22 cellular contexts compared by ENCODE assay signal in genomic region chr17:15382866-15383265, GRCh38. TPM values are rescaled to one million over a fixed set of nuclear protein-coding genes. Genes with fewer than 3 reads are reported as not detected.
DNase-seq lines count a peak whose midpoint lies in the region; ATAC-seq, FAIRE-seq and TF ChIP-seq lines count a peak whose summit lies in the region.
"Had no signal": no experiment of that assay in that cellular context is flagged by ENCODE, and none has a peak within 500 bp of the region (broad histone marks: within the 10 kb centered on the region; RNA-seq: fewer than 3 reads in every experiment).

No MANE protein-coding gene starts in this region.

- DNase-seq in A549 (ENCODE audit: low read depth in 1 of 2, low spot score in 1 of 2) (no peak), HEK293T (ENCODE audit: extremely low spot score) (no peak), left colon (no peak), small intestine (peak; percentile 95), NCI-H2227 treated with DMSO at 0.1 percent for 48 hours (lab: John Stamatoyannopoulos, UW) (no peak), NCI-H345 treated with DMSO at 0.1 percent for 48 hours (lab: John Stamatoyannopoulos, UW; ENCODE audit: unreplicated experiment) (no peak), chondrocyte (ENCODE audit: low spot score) (no peak)
- DNase-seq: Caco-2; CD4-positive, CD25-positive, alpha-beta regulatory T cell; CD8-positive, alpha-beta T cell; DMS 273 treated with DMSO at 0.1 percent for 48 hours; DND-41; GOT3 had no signal

- intact Hi-C loops in left colon (cut with DNase I, micrococcal nuclease) = no loop called here

- no peaks in the 10 kb centered on the region for H3K27me3 Mint-ChIP-seq in chondrocyte (ENCODE audit: low read depth)

- WGBS in A549 (ENCODE audit: missing lambda C conversion rate) = 84% methylated on average over 1 of the region's 1 CpG
- WGBS in small intestine, 3 donors = 11 to 50% (median 38%) methylated on average over 1 of the region's 1 CpG

- no peak for TF ChIP-seq RAD21 in A549 (conservative IDR thresholded peaks at IDR 0.05 in 1 of 2, IDR thresholded peaks at IDR 0.05 in 1 of 2)

- H3K36me3 Mint-ChIP-seq in chondrocyte (ENCODE audit: low read depth) = no peaks in the 10 kb centered on the region
- H3K36me3 Mint-ChIP-seq: CD4-positive, CD25-positive, alpha-beta regulatory T cell; CD8-positive, alpha-beta T cell had no signal

- H3K27ac Mint-ChIP-seq in chondrocyte (ENCODE audit: unreplicated experiment) = no peak overlapping the region
- H3K27ac Mint-ChIP-seq: B cell; CD4-positive, CD25-positive, alpha-beta regulatory T cell; CD8-positive, alpha-beta T cell had no signal

- H3K4me2 ChIP-seq in A549 = no peak overlapping the region
- H3K4me2 ChIP-seq: BLaER1 had no signal

- no peak overlapping the region for H3K27ac ChIP-seq in A549
- H3K27ac ChIP-seq in small intestine (ENCODE audit: low read depth in 1 of 2, low read length in 1 of 2) = peak overlapping the region in 1 of 2 donors; percentile 34
- H3K27ac ChIP-seq: BLaER1, C4-2B had no signal

- no peaks in the 10 kb centered on the region for H3K36me3 ChIP-seq in small intestine (ENCODE audit: control insufficient read depth in 2 of 2, insufficient read depth in 2 of 2, low read length in 2 of 2)
- H3K36me3 ChIP-seq: BLaER1, HAP-1 had no signal

- no peaks in the 10 kb centered on the region for H3K9me3 Mint-ChIP-seq in chondrocyte (ENCODE audit: low read depth)

- H3K4me3 Mint-ChIP-seq in chondrocyte (ENCODE audit: unreplicated experiment) = no peak overlapping the region
- H3K4me3 Mint-ChIP-seq: B cell; CD4-positive, CD25-positive, alpha-beta regulatory T cell; CD8-positive, alpha-beta T cell had no signal

- peaks cover 19% of the 10 kb centered on the region for H3K9me3 ChIP-seq in A549
- no peaks in the 10 kb centered on the region for H3K9me3 ChIP-seq in small intestine (ENCODE audit: control insufficient read depth, low read depth)
- H3K9me3 ChIP-seq: BLaER1, Caco-2 had no signal

- peaks cover 20% of the 10 kb centered on the region for H3K4me1 Mint-ChIP-seq in chondrocyte (ENCODE audit: low read depth)
- H3K4me1 Mint-ChIP-seq: B cell; CD4-positive, CD25-positive, alpha-beta regulatory T cell had no signal

- TF ChIP-seq CTCF in A549 (IDR thresholded peaks at IDR 0.05) = no peak
- TF ChIP-seq CTCF in chondrocyte (IDR thresholded peaks at IDR 0.05) = no peak

- no peak for TF ChIP-seq POLR2A in A549 (IDR thresholded peaks at IDR 0.05; ENCODE audit: low read length)

- POLR2A ChIA-PET in A549 (lab: Yijun Ruan, JAX) (no interaction called here), HEK293T (lab: Yijun Ruan, JAX) (no interaction called here)

- CTCF ChIA-PET in A549 (lab: Yijun Ruan, JAX) = interaction anchor here (0.9 to 2.2 kb wide), 4 partner anchors 10 to 121 kb away, joined by 3 to 9 read pairs (median 4); partner anchors contain the start of gene PMP22
- CTCF ChIA-PET in HEK293T (lab: Yijun Ruan, JAX) = no interaction called here

- ATAC-seq in A549 = no peak
- peak; percentile 34 for ATAC-seq in left colon
- ATAC-seq: CD8-positive, alpha-beta T cell had no signal

- no peak for FAIRE-seq in A549 (lab: Jason Lieb, UNC)
- no peak for FAIRE-seq in small intestine (lab: Jason Lieb, UNC)
- FAIRE-seq: D721Med, G401.6, GM12892, H54 had no signal

- H3K4me1 ChIP-seq in A549 = peaks cover 9% of the 10 kb centered on the region; the same call in 2 of the 3 replicates
- peaks cover 0 to 2% of the 10 kb centered on the region in 2 donors for H3K4me1 ChIP-seq in small intestine (ENCODE audit: control insufficient read depth in 2 of 2, insufficient read depth in 1 of 2, low read depth in 1 of 2, low read length in 1 of 2)
- H3K4me1 ChIP-seq: BLaER1 had no signal

- H3K4me3 ChIP-seq in A549 (no peak overlapping the region), small intestine (ENCODE audit: low read depth in 1 of 2, low read length in 2 of 2) (no peak overlapping the region)
- H3K4me3 ChIP-seq: BLaER1, HAP-1 had no signal

- TF ChIP-seq EP300 in A549 (IDR thresholded peaks at IDR 0.05) = no peak

- H3K27me3 ChIP-seq in small intestine (ENCODE audit: control insufficient read depth in 2 of 2, insufficient read depth in 2 of 2, low read length in 2 of 2) = peaks cover 0 to 2% of the 10 kb centered on the region in 2 donors
- H3K27me3 ChIP-seq: BLaER1 had no signal

TF ChIP-seq in A549, 52 proteins besides CTCF, POLR2A, EP300 and RAD21:
- TF ChIP-seq EHF (CRISPR knock-in tag; IDR thresholded peaks at IDR 0.05) = no peak
- TF ChIP-seq MAFK (IDR thresholded peaks at IDR 0.05; ENCODE audit: partially characterized antibody) = peak; percentile 45
TF ChIP-seq in A549: peak in this region for 1.

TF ChIP-seq in HEK293T, 16 proteins besides CTCF, POLR2A, EP300 and RAD21:
- no peak for TF ChIP-seq SUZ12 (IDR thresholded peaks at IDR 0.05)
- TF ChIP-seq, protein P1, sequence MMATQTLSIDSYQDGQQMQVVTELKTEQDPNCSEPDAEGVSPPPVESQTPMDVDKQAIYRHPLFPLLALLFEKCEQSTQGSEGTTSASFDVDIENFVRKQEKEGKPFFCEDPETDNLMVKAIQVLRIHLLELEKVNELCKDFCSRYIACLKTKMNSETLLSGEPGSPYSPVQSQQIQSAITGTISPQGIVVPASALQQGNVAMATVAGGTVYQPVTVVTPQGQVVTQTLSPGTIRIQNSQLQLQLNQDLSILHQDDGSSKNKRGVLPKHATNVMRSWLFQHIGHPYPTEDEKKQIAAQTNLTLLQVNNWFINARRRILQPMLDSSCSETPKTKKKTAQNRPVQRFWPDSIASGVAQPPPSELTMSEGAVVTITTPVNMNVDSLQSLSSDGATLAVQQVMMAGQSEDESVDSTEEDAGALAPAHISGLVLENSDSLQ (IDR thresholded peaks at IDR 0.05) = peak; percentile 11; the same call in 1 of the 2 replicates

RNA-seq across cellular contexts. Expression of gene TEKT3, which starts 41.5 kb away (rescaled TPM):
- polyA plus RNA-seq in A549 (2011; rRNA removed) (0.21 and 0.49 TPM in 2 replicates), A549 (2017; fragmentation: RNase III; extraction: RNeasy Plus Mini Kit Qiagen cat#74134 plus additional on column Dnase treatment) (0.17 TPM in 1 of 3 replicates, not detected in the others), small intestine (under 1 TPM in 1 of 3 donors, not detected in 2; 0.24 TPM)
- 0.12 TPM in 1 of 2 replicates, not detected in the other for polyA plus RNA-seq in A549 (2012; cell fraction: cytosol; rRNA removed)
- polyA plus RNA-seq in A549 (2012; cell fraction: nucleus; rRNA removed) = 0.29 and 1.2 TPM in 2 replicates
- polyA minus RNA-seq in A549 (2011; rRNA and poly(A)+ RNA removed) = 0.39 TPM in 1 of 2 replicates, not detected in the other
- total RNA-seq in left colon (under 1 TPM; 0.36 to 0.64 TPM), chondrocyte (0.82 to 2.3 TPM in 2 of 3 replicates, not detected in the other)
- total RNA-seq: A172 had no signal
